In genomic region chr1:231973840-231974239, GRCh38 we compare ENCODE assay signal across 19 cellular contexts.
DNase-seq lines count a peak whose midpoint lies in the region; ATAC-seq and TF ChIP-seq lines count a peak whose summit lies in the region.
"Had no signal": no experiment of that assay in that cellular context is flagged by ENCODE, and none has a peak within 500 bp of the region (broad histone marks: within the 10 kb centered on the region; RNA-seq: fewer than 3 reads in every experiment).

No MANE protein-coding gene starts in this region.

- H3K9me3 ChIP-seq in T-helper 17 cell (ENCODE audit: control insufficient read depth, low read length, poor library complexity, severe bottlenecking): no peaks in the 10 kb centered on the region
- H3K9me3 ChIP-seq: esophagus squamous epithelium had no signal

- TF ChIP-seq CTCF in natural killer cell (IDR thresholded peaks at IDR 0.05): no peak

- peak; percentile 3 for DNase-seq in activated T-cell treated with anti-CD3 and anti-CD28 coated beads for 48 hours (ENCODE audit: low read depth)
- no peak for DNase-seq in activated T-cell treated with anti-CD3 and anti-CD28 coated beads, Interleukin-2, amount 50 U/mL, for 1 hour
- DNase-seq in LHCN-M2 (ENCODE audit: low read depth): peak; percentile 91
- no peak for DNase-seq in natural killer cell
- DNase-seq in T-helper 17 cell: no peak
- DNase-seq: ACHN; amygdala; central memory CD4-positive, alpha-beta T cell; DMS153; effector CD4-positive, alpha-beta T cell; esophagus squamous epithelium; HCEC 1CT; NCI-H1436 treated with DMSO at 0.1 percent for 48 hours; NCI-H82; PC-9 had no signal

- no peaks in the 10 kb centered on the region for H3K36me3 Mint-ChIP-seq in activated T-helper 17 cell treated with anti-CD3 and anti-CD28 coated beads, Interleukin-2, amount 50 U/mL, for 72 hours (ENCODE audit: low read depth)
- peaks cover 10% of the 10 kb centered on the region for H3K36me3 Mint-ChIP-seq in natural killer cell
- H3K36me3 Mint-ChIP-seq in T-helper 17 cell (ENCODE audit: low read depth): peaks cover 6% of the 10 kb centered on the region

- intact Hi-C loops in natural killer cell (cut with micrococcal nuclease): loop anchor here (10.0 kb wide), 1 partner anchor 109 kb away; no protein-coding TSS in a partner anchor

- H3K4me1 Mint-ChIP-seq in activated T-helper 17 cell treated with anti-CD3 and anti-CD28 coated beads, Interleukin-2, amount 50 U/mL, for 72 hours: peaks cover 5% of the 10 kb centered on the region
- H3K4me1 Mint-ChIP-seq in natural killer cell: peaks cover 19 to 38% of the 10 kb centered on the region in 2 donors
- H3K4me1 Mint-ChIP-seq in T-helper 17 cell: no peaks in the 10 kb centered on the region

- peaks cover 10% of the 10 kb centered on the region for H3K9me3 Mint-ChIP-seq in activated T-helper 17 cell treated with anti-CD3 and anti-CD28 coated beads, Interleukin-2, amount 50 U/mL, for 72 hours
- H3K9me3 Mint-ChIP-seq in natural killer cell: peaks cover 2 to 4% of the 10 kb centered on the region in 2 donors

- ATAC-seq in activated T-helper 17 cell treated with anti-CD3 and anti-CD28 coated beads, Interleukin-2, amount 50 U/mL, for 72 hours (replicated peaks): peak; percentile 89
- ATAC-seq in natural killer cell (peak; percentile 77 to 93 (median 91)), GM21381 (IDR thresholded peaks at IDR 0.05; ENCODE audit: unreplicated experiment) (no peak), T-helper 17 cell (no peak), GM21390 (IDR thresholded peaks at IDR 0.05; ENCODE audit: unreplicated experiment) (no peak)
- ATAC-seq: left lobe of liver had no signal

- H3K27me3 Mint-ChIP-seq in activated T-helper 17 cell treated with anti-CD3 and anti-CD28 coated beads, Interleukin-2, amount 50 U/mL, for 72 hours: no peaks in the 10 kb centered on the region
- H3K27me3 Mint-ChIP-seq in natural killer cell (ENCODE audit: low read depth in 2 of 2) (no peaks in the 10 kb centered on the region), T-helper 17 cell (no peaks in the 10 kb centered on the region)

- peak overlapping the region; percentile 26 for H3K4me3 Mint-ChIP-seq in activated T-helper 17 cell treated with anti-CD3 and anti-CD28 coated beads, Interleukin-2, amount 50 U/mL, for 72 hours
- H3K4me3 Mint-ChIP-seq in natural killer cell (peak overlapping the region; percentile 85), T-helper 17 cell (no peak overlapping the region)

- H3K27ac Mint-ChIP-seq in activated T-helper 17 cell treated with anti-CD3 and anti-CD28 coated beads, Interleukin-2, amount 50 U/mL, for 72 hours: peak overlapping the region; percentile 72
- H3K27ac Mint-ChIP-seq in natural killer cell (peak overlapping the region; percentile 39 to 82), T-helper 17 cell (no peak overlapping the region)

Comparison
In these comparisons a context has a peak if more than half of its experiments do, and no peak if none do; other contexts are left out.
1. DNase-seq: peak in activated T-cell treated with anti-CD3 and anti-CD28 coated beads for 48 hours (single experiment) and LHCN-M2 (single experiment); none in activated T-cell treated with anti-CD3 and anti-CD28 coated beads, Interleukin-2, amount 50 U/mL, for 1 hour (single experiment), natural killer cell (single experiment) and T-helper 17 cell (0 of 3).
2. ATAC-seq: peak in activated T-helper 17 cell treated with anti-CD3 and anti-CD28 coated beads, Interleukin-2, amount 50 U/mL, for 72 hours (single experiment) and natural killer cell (3 of 3); none in GM21381 (single experiment), T-helper 17 cell (single experiment) and GM21390 (single experiment).